ENCODE assay signal across 1 cellular context in the genomic region with DNA sequence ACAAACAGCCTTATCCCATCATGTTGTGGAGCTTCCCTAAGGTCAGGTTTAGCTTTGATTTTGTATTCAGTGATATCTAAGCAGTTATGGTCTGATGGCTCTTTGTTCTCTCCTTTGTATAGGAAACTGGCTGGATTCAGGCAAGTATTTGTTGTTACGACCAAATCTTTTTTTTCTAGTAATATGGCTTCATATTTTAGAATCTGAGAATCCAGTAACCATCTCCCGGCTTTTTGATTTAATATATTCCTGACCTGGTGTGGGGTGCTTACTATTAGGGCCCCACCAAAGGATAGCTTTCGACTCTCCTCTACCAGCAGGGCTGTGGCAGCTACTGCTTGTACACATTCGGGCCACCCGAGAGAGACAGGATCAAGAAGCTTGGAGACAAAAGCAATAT.
TF ChIP-seq lines count a peak whose summit lies in the region.

No MANE protein-coding gene starts in this region.

TF ChIP-seq in HCT116, 20 proteins besides CTCF, POLR2A, EP300 and RAD21:
- TF ChIP-seq JUND (IDR thresholded peaks at IDR 0.05) (no peak), REST (IDR thresholded peaks at IDR 0.05; ENCODE audit: low read depth) (no peak), SRF (IDR thresholded peaks at IDR 0.05; ENCODE audit: low read depth) (no peak), FOSL1 (IDR thresholded peaks at IDR 0.05; ENCODE audit: low read depth) (no peak), ATF3 (IDR thresholded peaks at IDR 0.05) (no peak), SP1 (IDR thresholded peaks at IDR 0.05; ENCODE audit: low read depth) (no peak), ELF1 (IDR thresholded peaks at IDR 0.05; ENCODE audit: borderline replicate concordance, low read depth) (no peak), CEBPB (IDR thresholded peaks at IDR 0.05; ENCODE audit: low read depth) (no peak), ZFX (IDR thresholded peaks at IDR 0.05) (no peak), SIN3A (IDR thresholded peaks at IDR 0.05; ENCODE audit: low read depth) (no peak), YY1 (IDR thresholded peaks at IDR 0.05; ENCODE audit: extremely low read depth, insufficient replicate concordance, low read depth, low read length) (no peak), ZNF274 (IDR thresholded peaks at IDR 0.05; ENCODE audit: low read depth, low read length) (no peak), EZH2 (IDR thresholded peaks at IDR 0.05) (no peak), POLR2AphosphoS5 (IDR thresholded peaks at IDR 0.05; ENCODE audit: low read depth, low read length) (no peak), CBX3 (IDR thresholded peaks at IDR 0.05; ENCODE audit: low read depth) (no peak), MAX (IDR thresholded peaks at IDR 0.05) (no peak), EZH2phosphoT487 (IDR thresholded peaks at IDR 0.05; ENCODE audit: borderline replicate concordance) (no peak), EGR1 (IDR thresholded peaks at IDR 0.05; ENCODE audit: low read depth) (no peak), TCF7L2 (IDR thresholded peaks at IDR 0.05; ENCODE audit: borderline replicate concordance, extremely low read depth, insufficient read depth, insufficient read length) (no peak)
- TF ChIP-seq, protein P1, sequence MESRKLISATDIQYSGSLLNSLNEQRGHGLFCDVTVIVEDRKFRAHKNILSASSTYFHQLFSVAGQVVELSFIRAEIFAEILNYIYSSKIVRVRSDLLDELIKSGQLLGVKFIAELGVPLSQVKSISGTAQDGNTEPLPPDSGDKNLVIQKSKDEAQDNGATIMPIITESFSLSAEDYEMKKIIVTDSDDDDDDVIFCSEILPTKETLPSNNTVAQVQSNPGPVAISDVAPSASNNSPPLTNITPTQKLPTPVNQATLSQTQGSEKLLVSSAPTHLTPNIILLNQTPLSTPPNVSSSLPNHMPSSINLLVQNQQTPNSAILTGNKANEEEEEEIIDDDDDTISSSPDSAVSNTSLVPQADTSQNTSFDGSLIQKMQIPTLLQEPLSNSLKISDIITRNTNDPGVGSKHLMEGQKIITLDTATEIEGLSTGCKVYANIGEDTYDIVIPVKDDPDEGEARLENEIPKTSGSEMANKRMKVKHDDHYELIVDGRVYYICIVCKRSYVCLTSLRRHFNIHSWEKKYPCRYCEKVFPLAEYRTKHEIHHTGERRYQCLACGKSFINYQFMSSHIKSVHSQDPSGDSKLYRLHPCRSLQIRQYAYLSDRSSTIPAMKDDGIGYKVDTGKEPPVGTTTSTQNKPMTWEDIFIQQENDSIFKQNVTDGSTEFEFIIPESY (IDR thresholded peaks at IDR 0.05; ENCODE audit: extremely low read depth, insufficient replicate concordance, low read length) = no peak
